8 cellular contexts compared by ENCODE assay signal in the genomic region with DNA sequence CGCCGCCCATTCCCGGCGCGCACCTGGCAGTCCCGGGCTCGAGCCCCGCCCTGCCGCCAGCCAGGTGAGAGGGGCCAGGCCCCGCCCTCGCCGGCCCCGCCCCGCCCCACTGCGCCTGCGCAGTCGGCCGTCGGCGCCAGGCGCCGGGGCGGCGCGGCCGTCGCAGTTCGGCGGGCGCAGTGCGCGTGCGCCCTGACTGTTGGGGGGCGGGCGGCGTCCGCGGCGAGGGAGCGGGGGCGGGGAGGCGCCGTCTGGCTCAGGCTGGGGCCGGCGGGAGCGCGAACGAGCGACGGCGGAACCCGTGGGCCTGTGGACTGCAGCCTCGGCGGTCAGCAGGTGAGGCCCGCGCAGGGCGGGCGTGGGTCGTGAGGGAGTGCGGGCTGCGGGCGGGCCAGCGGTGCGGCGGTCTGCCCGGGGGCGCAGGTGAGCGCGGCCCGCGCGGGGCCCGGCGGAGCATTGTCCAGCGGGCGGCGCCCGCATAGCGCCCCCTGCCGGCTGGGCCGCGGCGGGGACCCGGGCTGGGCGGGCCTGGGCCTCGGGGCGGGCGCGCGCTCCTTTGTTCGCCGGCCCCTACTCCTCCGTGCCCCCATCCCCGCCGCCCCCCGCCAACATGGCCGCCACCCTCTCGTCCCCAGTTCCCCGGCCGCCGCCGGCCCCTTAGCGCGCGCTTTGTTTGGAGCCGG.
DNase-seq lines count a peak whose midpoint lies in the region; ATAC-seq lines count a peak whose summit lies in the region.

A gene (plus strand): TSS at position 242 of the 683 bp plus-strand sequence. CDS start 38,096 bp downstream, outside the sequence.

- in situ Hi-C loops in ACHN (cut with HindIII; ENCODE audit: low pct_ligation_motif_present, low pct_unique_long_range_greater_than_20kb, low sequenced_read_pairs): no loop called here

- DNase-seq in ACHN (peak; percentile 75), NCI-H2171 treated with DMSO at 0.1 percent for 48 hours (lab: John Stamatoyannopoulos, UW) (peak; percentile 76), cerebellar cortex (ENCODE audit: low spot score) (peak; percentile 52), kidney glomerular epithelial cell (lab: John Stamatoyannopoulos, UW) (peak; percentile 76)
- DNase-seq in activated CD4-positive, CD25-positive, alpha-beta regulatory T cell treated with anti-CD3 and anti-CD28 coated beads, Interleukin-2, amount 50 U/mL, for 72 hours: peak; percentile 89
- DNase-seq in stimulated activated CD4-positive, alpha-beta T cell treated with anti-CD3 and anti-CD28 coated beads, Interleukin-1b, Interleukin-23, amount 100 ng/mL, for 1 hour (ENCODE audit: low read depth in 2 of 2): peak; percentile 69 to 79

- ATAC-seq in GM18519 (IDR thresholded peaks at IDR 0.05; ENCODE audit: low FRiP score, unreplicated experiment) (peak; percentile 76), HG03039 (IDR thresholded peaks at IDR 0.05; ENCODE audit: unreplicated experiment) (peak; percentile 76)

Comparison
In these comparisons a context has a peak if more than half of its experiments do, and no peak if none do; other contexts are left out.
1. Peak in every context shown above with its lines: DNase-seq and ATAC-seq.